In genomic region chr5:58582411-58583393, GRCh38 we compare ENCODE assay signal across 1 cellular context.
TF ChIP-seq lines count a peak whose summit lies in the region.

Gene RAB3C (plus strand): TSS chr5:58583075. CDS start chr5:58583209, 134 bp downstream.

TF ChIP-seq in HepG2, 621 proteins besides CTCF, POLR2A, EP300 and RAD21 (continued from another document):
- peak; percentile 77; the same call in 1 of the 2 replicates for TF ChIP-seq ZFP91 (CRISPR knock-in tag; IDR thresholded peaks at IDR 0.05; ENCODE audit: borderline replicate concordance)
- TF ChIP-seq ZNF274 (CRISPR knock-in tag; IDR thresholded peaks at IDR 0.05): peak; percentile 65; the same call in 1 of the 2 replicates
- TF ChIP-seq ZNF709 (CRISPR knock-in tag; IDR thresholded peaks at IDR 0.05): no peak
- TF ChIP-seq ZNF44 (CRISPR knock-in tag; IDR thresholded peaks at IDR 0.05): peak; percentile 71; the same call in 1 of the 2 replicates
- TF ChIP-seq POGZ (CRISPR knock-in tag; IDR thresholded peaks at IDR 0.05): peak; percentile 88
- TF ChIP-seq AGO1 (IDR thresholded peaks at IDR 0.05; ENCODE audit: low read depth, low read length, poor library complexity, severe bottlenecking): no peak
- TF ChIP-seq TIGD3 (CRISPR knock-in tag; IDR thresholded peaks at IDR 0.05; ENCODE audit: borderline replicate concordance): no peak
- no peak for TF ChIP-seq TCF12 (IDR thresholded peaks at IDR 0.05)
- TF ChIP-seq TCF12 (CRISPR knock-in tag; IDR thresholded peaks at IDR 0.05): no peak
- TF ChIP-seq TARDBP (CRISPR knock-in tag; IDR thresholded peaks at IDR 0.05): peak; percentile 66; the same call in 1 of the 2 replicates
- no peak for TF ChIP-seq PAWR (CRISPR knock-in tag; IDR thresholded peaks at IDR 0.05; ENCODE audit: borderline replicate concordance)
- no peak for TF ChIP-seq PBX2 (CRISPR knock-in tag; IDR thresholded peaks at IDR 0.05)
- TF ChIP-seq RNF2 (conservative IDR thresholded peaks at IDR 0.05; ENCODE audit: low read depth): 0 out of 2 replicates have a peak, but pooled peaks have one; percentile 54
- 0 out of 2 replicates have a peak, but pooled peaks have one; percentile 38 for TF ChIP-seq ZNF558 (CRISPR knock-in tag; IDR thresholded peaks at IDR 0.05; ENCODE audit: borderline replicate concordance)
- TF ChIP-seq ETV5 (CRISPR knock-in tag; IDR thresholded peaks at IDR 0.05; ENCODE audit: borderline replicate concordance): peak; percentile 36; the same call in 1 of the 2 replicates
- no peak for TF ChIP-seq HOXD1 (CRISPR knock-in tag; IDR thresholded peaks at IDR 0.05)
- TF ChIP-seq SRY (CRISPR knock-in tag; IDR thresholded peaks at IDR 0.05): peak; percentile 76; the same call in 1 of the 2 replicates
- TF ChIP-seq NFKB2 (CRISPR knock-in tag; IDR thresholded peaks at IDR 0.05; ENCODE audit: borderline replicate concordance): peak; percentile 59; the same call in 1 of the 2 replicates
- no peak for TF ChIP-seq ZFP36L1 (CRISPR knock-in tag; IDR thresholded peaks at IDR 0.05)
- TF ChIP-seq WIZ (CRISPR knock-in tag; IDR thresholded peaks at IDR 0.05): peak; percentile 96
- TF ChIP-seq SAP130 (CRISPR knock-in tag; IDR thresholded peaks at IDR 0.05; ENCODE audit: low read depth): peak; percentile 68
- TF ChIP-seq HNRNPK (IDR thresholded peaks at IDR 0.05; ENCODE audit: low read depth, low read length, poor library complexity, severe bottlenecking): no peak
- 0 out of 2 replicates have a peak, but pooled peaks have one; percentile 21 for TF ChIP-seq ZNF619 (CRISPR knock-in tag; IDR thresholded peaks at IDR 0.05)
- TF ChIP-seq HES4 (CRISPR knock-in tag; IDR thresholded peaks at IDR 0.05; ENCODE audit: borderline replicate concordance): no peak
- TF ChIP-seq ZNF720 (CRISPR knock-in tag; IDR thresholded peaks at IDR 0.05): no peak
- no peak for TF ChIP-seq ZNF253 (CRISPR knock-in tag; IDR thresholded peaks at IDR 0.05; ENCODE audit: borderline replicate concordance)
- TF ChIP-seq CEBPB (IDR thresholded peaks at IDR 0.05; ENCODE audit: borderline replicate concordance, low read depth, low read length): no peak
- TF ChIP-seq ZNF766 (CRISPR knock-in tag; IDR thresholded peaks at IDR 0.05; ENCODE audit: borderline replicate concordance): peak; percentile 37; the same call in 1 of the 2 replicates
- 0 out of 2 replicates have a peak, but pooled peaks have one; percentile 16 for TF ChIP-seq CHD2 (IDR thresholded peaks at IDR 0.05; ENCODE audit: low read depth, low read length)
- TF ChIP-seq REL (CRISPR knock-in tag; conservative IDR thresholded peaks at IDR 0.05): peak; percentile 57; the same call in 1 of the 2 replicates
- 0 out of 2 replicates have a peak, but pooled peaks have one; percentile 20 for TF ChIP-seq KMT2A (CRISPR knock-in tag; IDR thresholded peaks at IDR 0.05)
- no peak for TF ChIP-seq SNRNP70 (IDR thresholded peaks at IDR 0.05; ENCODE audit: low read depth, low read length)
- TF ChIP-seq GMEB1 (CRISPR knock-in tag; IDR thresholded peaks at IDR 0.05; ENCODE audit: borderline replicate concordance): peak; percentile 88
- no peak for TF ChIP-seq ZNF616 (CRISPR knock-in tag; IDR thresholded peaks at IDR 0.05; ENCODE audit: low read depth)
- peak; percentile 46; the same call in 1 of the 2 replicates for TF ChIP-seq ZBTB26 (CRISPR knock-in tag; IDR thresholded peaks at IDR 0.05; ENCODE audit: borderline replicate concordance)
- peak; percentile 24; the same call in 1 of the 2 replicates for TF ChIP-seq HOMEZ (CRISPR knock-in tag; IDR thresholded peaks at IDR 0.05; ENCODE audit: low read depth)
- TF ChIP-seq ZNF296 (CRISPR knock-in tag; conservative IDR thresholded peaks at IDR 0.05): no peak
- no peak for TF ChIP-seq KLF9 (CRISPR knock-in tag; IDR thresholded peaks at IDR 0.05; ENCODE audit: low read depth)
- peak; percentile 96 for TF ChIP-seq HCFC1 (IDR thresholded peaks at IDR 0.05; ENCODE audit: low read depth, low read length)
- TF ChIP-seq NFYC (CRISPR knock-in tag; IDR thresholded peaks at IDR 0.05): peak; percentile 27; the same call in 1 of the 2 replicates
- TF ChIP-seq ZNF556 (CRISPR knock-in tag; IDR thresholded peaks at IDR 0.05; ENCODE audit: borderline replicate concordance): 0 out of 2 replicates have a peak, but pooled peaks have one; percentile 63
- 0 out of 2 replicates have a peak, but pooled peaks have one; percentile 12 for TF ChIP-seq ZNF275 (CRISPR knock-in tag; IDR thresholded peaks at IDR 0.05; ENCODE audit: borderline replicate concordance)
- peak; percentile 29 for TF ChIP-seq XRCC5 (optimal IDR thresholded peaks at IDR 0.05; ENCODE audit: low read length)
- no peak for TF ChIP-seq SP1 (IDR thresholded peaks at IDR 0.05)
- TF ChIP-seq SP1 (CRISPR knock-in tag; IDR thresholded peaks at IDR 0.05): 0 out of 2 replicates have a peak, but pooled peaks have one; percentile 19
- TF ChIP-seq ELF3 (CRISPR knock-in tag; IDR thresholded peaks at IDR 0.05): peak; percentile 50; the same call in 1 of the 2 replicates
TF ChIP-seq in HepG2: peak in this region for 172.
